7 cellular contexts compared by ENCODE assay signal in genomic region chr6:150069707-150070106, GRCh38.
A peak's percentile ranks its signal among the peaks of the same experiment; 100 is the strongest.
DNase-seq lines count a peak whose midpoint lies in the region; ATAC-seq and TF ChIP-seq lines count a peak whose summit lies in the region.

No MANE protein-coding gene starts in this region.

- H3K79me2 ChIP-seq in parathyroid adenoma = no peaks in the 10 kb centered on the region

- H3K9me3 ChIP-seq in HUES48 (ENCODE audit: control insufficient read depth, insufficient read depth, low read length) (no peaks in the 10 kb centered on the region), duodenal mucosa (ENCODE audit: control insufficient read depth in 1 of 2, low read length in 2 of 2) (no peaks in the 10 kb centered on the region), parathyroid adenoma (ENCODE audit: control insufficient read depth, low read length) (no peaks in the 10 kb centered on the region)

- peak overlapping the region; percentile 85 for H2AFZ ChIP-seq in parathyroid adenoma

- H3K4me2 ChIP-seq in parathyroid adenoma (ENCODE audit: low read length) = no peak overlapping the region

- DNase-seq in NCI-H774 (lab: John Stamatoyannopoulos, UW) (peak; percentile 70), activated gamma-delta T cell treated with Interleukin-2 at 50 U/mL for 16 hours (no peak)

- TF ChIP-seq CTCF in parathyroid adenoma (IDR thresholded peaks at IDR 0.05) = no peak

- H3K4me1 ChIP-seq in HUES48 (ENCODE audit: control insufficient read depth, insufficient read depth, low read length) (no peaks in the 10 kb centered on the region), duodenal mucosa (ENCODE audit: control insufficient read depth in 1 of 2, insufficient read depth in 2 of 2, low read length in 2 of 2) (peaks cover 0 to 13% of the 10 kb centered on the region in 2 donors), parathyroid adenoma (peaks cover 6% of the 10 kb centered on the region)

- H3K36me3 ChIP-seq in HUES48 (ENCODE audit: control insufficient read depth, insufficient read depth, low read length) (no peaks in the 10 kb centered on the region), duodenal mucosa (ENCODE audit: control insufficient read depth in 1 of 2, insufficient read depth in 2 of 2, low read length in 2 of 2) (no peaks in the 10 kb centered on the region), parathyroid adenoma (ENCODE audit: control insufficient read depth, insufficient read depth, low read length) (no peaks in the 10 kb centered on the region)

- ATAC-seq in GM19455 (IDR thresholded peaks at IDR 0.05; ENCODE audit: unreplicated experiment) = no peak
- ATAC-seq in HG03280 (IDR thresholded peaks at IDR 0.05; ENCODE audit: unreplicated experiment) = no peak

- H3K27ac ChIP-seq in HUES48 (ENCODE audit: low read depth, low read length) (no peak overlapping the region), duodenal mucosa (ENCODE audit: low read depth, low read length) (no peak overlapping the region), parathyroid adenoma (no peak overlapping the region)

- no peak overlapping the region for H3K9ac ChIP-seq in HUES48 (ENCODE audit: low read depth, low read length)
- peak overlapping the region in 1 of 2 donors; percentile 20 for H3K9ac ChIP-seq in duodenal mucosa (ENCODE audit: low read depth in 1 of 2, low read length in 2 of 2)
- no peak overlapping the region for H3K9ac ChIP-seq in parathyroid adenoma

- H3K4me3 ChIP-seq in HUES48 (ENCODE audit: low read depth, low read length) (peak overlapping the region; percentile 67), duodenal mucosa (ENCODE audit: low read depth in 1 of 2, low read length in 2 of 2) (peak overlapping the region; percentile 76 to 78), parathyroid adenoma (ENCODE audit: low read depth, low read length) (no peak overlapping the region)

- peaks cover 28% of the 10 kb centered on the region for H3K27me3 ChIP-seq in HUES48 (ENCODE audit: control insufficient read depth, insufficient read depth, low read length)
- peaks cover 0 to 12% of the 10 kb centered on the region in 2 donors for H3K27me3 ChIP-seq in duodenal mucosa (ENCODE audit: control insufficient read depth in 1 of 2, insufficient read depth in 2 of 2, low read length in 2 of 2)
- H3K27me3 ChIP-seq in parathyroid adenoma (ENCODE audit: control insufficient read depth, insufficient read depth, low read length) = no peaks in the 10 kb centered on the region
